14 cellular contexts compared by ENCODE assay signal in genomic region chr21:33024278-33025103, GRCh38. TPM values are rescaled to one million over a fixed set of nuclear protein-coding genes. Genes with fewer than 3 reads are reported as not detected.
DNase-seq lines count a peak whose midpoint lies in the region; ATAC-seq and TF ChIP-seq lines count a peak whose summit lies in the region.
"Had no signal": no experiment of that assay in that cellular context is flagged by ENCODE, and none has a peak within 500 bp of the region (broad histone marks: within the 10 kb centered on the region; RNA-seq: fewer than 3 reads in every experiment).

No MANE protein-coding gene starts in this region.

- TF ChIP-seq CTCF in brain (conservative IDR thresholded peaks at IDR 0.05) (no peak), nephron (IDR thresholded peaks at IDR 0.05; ENCODE audit: unreplicated experiment in 3 of 3) (no peak), heart right ventricle (IDR thresholded peaks at IDR 0.05) (no peak)

- H3K27ac Mint-ChIP-seq in brain (peak overlapping the region in 1 of 5 experiments; percentile 9), nephron (no peak overlapping the region)

- no peak overlapping the region for H3K27ac ChIP-seq in heart right ventricle
- H3K27ac ChIP-seq: ovary had no signal

- H3K36me3 Mint-ChIP-seq in brain (no peaks in the 10 kb centered on the region), nephron (ENCODE audit: low read depth) (no peaks in the 10 kb centered on the region)

- WGBS in heart right ventricle, 2 donors = 5% methylated on average over 39 of the region's 39 CpGs

- H3K4me1 ChIP-seq in heart right ventricle = peaks cover 2 to 83% (median 45%) of the 10 kb centered on the region in 9 donors

- H3K4me1 Mint-ChIP-seq in brain (peaks cover 56% of the 10 kb centered on the region), nephron (peaks cover 28% of the 10 kb centered on the region)

- peak overlapping the region; percentile 65; the same call in 1 of the 2 replicates for H3K4me3 ChIP-seq in H7 (ENCODE audit: insufficient read depth, low read depth, low read length)
- H3K4me3 ChIP-seq in heart right ventricle = peak overlapping the region in 1 of 10 donors; percentile 27
- H3K4me3 ChIP-seq: ovary had no signal

- H3K27me3 Mint-ChIP-seq in brain (peaks cover 94% of the 10 kb centered on the region), nephron (ENCODE audit: low read depth) (peaks cover 95% of the 10 kb centered on the region)

- H3K27me3 ChIP-seq in H7 (ENCODE audit: control insufficient read depth, insufficient read depth, low read length) (peaks cover 99% of the 10 kb centered on the region), heart right ventricle (peaks cover 47 to 100% (median 100%) of the 10 kb centered on the region in 7 donors)

- intact Hi-C loops in heart right ventricle (cut with DNase I) = no loop called here

- H3K36me3 ChIP-seq in H7 (replicated peaks; ENCODE audit: control insufficient read depth, insufficient read depth, low read length) (no peaks in the 10 kb centered on the region), heart right ventricle (peaks cover 0 to 6% (median 0%) of the 10 kb centered on the region in 9 donors)
- H3K36me3 ChIP-seq: ovary had no signal

- H3K9me3 Mint-ChIP-seq in brain (peaks cover 0 to 15% (median 5%) of the 10 kb centered on the region in 5 experiments), nephron (peaks cover 2% of the 10 kb centered on the region)

- ATAC-seq in GM18868 (IDR thresholded peaks at IDR 0.05; ENCODE audit: unreplicated experiment) (no peak), heart right ventricle (no peak)
- ATAC-seq: Panc1 had no signal

- H3K4me3 Mint-ChIP-seq in brain (peak overlapping the region; percentile 75 to 95 (median 85)), nephron (peak overlapping the region; percentile 77 to 83 (median 83))

- no peaks in the 10 kb centered on the region for H3K9me3 ChIP-seq in heart right ventricle
- H3K9me3 ChIP-seq: ovary had no signal

- peak; percentile 32 for DNase-seq in NCI-H510A treated with DMSO at 0.1 percent for 48 hours (lab: John Stamatoyannopoulos, UW)
- DNase-seq in NCI-H510A (lab: John Stamatoyannopoulos, UW) = no peak
- DNase-seq in H7 = peak; percentile 38
- no peak for DNase-seq in heart right ventricle
- no peak for DNase-seq in islet precursor cell
- DNase-seq: activated gamma-delta T cell treated with Interleukin-2 at 50 U/mL for 16 hours, NCI-H2029, ovary had no signal

RNA-seq across cellular contexts. Expression of gene OLIG2, which starts 1.2 kb away (rescaled TPM):
- 0.17 and 0.67 TPM in 2 replicates for total RNA-seq in H7 (2014; rRNA removed; shearing (Covaris generic))
- 33.3 TPM for polyA plus RNA-seq in brain (ENCODE audit: insufficient read depth, low read depth, low replicate concordance)
- not detected for total RNA-seq in heart right ventricle
- polyA plus RNA-seq in heart right ventricle = not detected
- total RNA-seq: HT1080, ovary had no signal
- polyA plus RNA-seq: ovary had no signal

RNA-seq across cellular contexts. Expression of gene OLIG1, which starts 45.5 kb away (rescaled TPM):
- total RNA-seq in H7 (2014; rRNA removed; shearing (Covaris generic)) = 0.15 and 1.2 TPM in 2 replicates
- polyA plus RNA-seq in brain (ENCODE audit: insufficient read depth, low read depth, low replicate concordance) (114 TPM), heart right ventricle (not detected)
- total RNA-seq in heart right ventricle = under 1 TPM in 4 of 10 donors, not detected in 6; 0.09 to 0.49 (median 0.12) TPM
- total RNA-seq: Daoy, HT1080, ovary had no signal
- polyA plus RNA-seq: ovary had no signal

Comparison
In these comparisons a context has a peak if more than half of its experiments do, and no peak if none do; other contexts are left out.
1. DNase-seq: peak in NCI-H510A treated with DMSO at 0.1 percent for 48 hours (single experiment) and H7 (single experiment); none in NCI-H510A (single experiment), heart right ventricle (0 of 2) and islet precursor cell (single experiment).